8 cellular contexts compared by ENCODE assay signal in the genomic region with DNA sequence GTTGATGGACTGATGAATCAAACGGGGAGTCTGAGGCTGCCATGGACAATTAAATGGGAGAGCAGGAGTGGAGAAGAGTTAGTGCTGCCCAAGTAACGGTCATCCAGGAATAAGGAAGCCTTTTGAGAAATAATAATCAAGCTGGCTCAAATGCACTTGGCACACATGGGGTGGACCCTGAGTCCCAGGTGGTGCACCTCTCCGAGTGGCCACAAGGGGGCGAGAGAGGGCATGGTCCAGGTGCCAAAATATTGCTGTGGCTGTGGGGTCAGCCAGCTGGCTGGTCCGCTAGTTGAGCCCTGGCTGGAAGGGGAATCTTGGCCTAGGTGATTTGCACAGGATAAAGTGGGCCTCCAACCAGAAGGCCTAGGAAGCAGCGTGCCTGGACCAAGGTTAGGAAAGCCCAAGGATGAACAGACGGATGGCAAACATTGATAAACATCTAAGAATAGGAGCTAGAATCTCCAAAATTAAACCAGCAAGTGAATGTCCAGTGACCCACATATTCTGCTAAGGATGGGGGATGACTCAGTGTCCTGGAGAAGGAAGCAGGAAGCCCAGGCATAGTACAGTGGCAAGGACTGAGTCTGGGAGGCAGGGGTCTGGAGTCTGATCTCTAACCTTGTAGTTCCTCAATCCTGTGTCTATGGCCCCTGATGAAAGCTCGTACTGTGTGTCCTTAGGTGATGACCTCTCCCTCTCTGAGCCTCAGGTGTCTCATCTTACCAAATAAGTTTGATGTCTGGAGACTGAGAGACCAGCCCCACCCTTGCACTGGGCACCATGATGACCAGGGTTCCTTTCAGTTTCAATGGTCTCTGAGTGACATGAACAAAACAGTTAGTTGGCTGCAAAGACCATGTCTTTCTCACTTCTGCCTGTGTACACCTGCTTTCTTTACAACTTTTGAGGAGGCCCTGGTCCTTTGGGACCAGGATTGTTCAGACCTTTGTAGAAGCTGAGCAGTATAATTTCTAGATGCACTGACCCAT. TPM values are rescaled to one million over a fixed set of nuclear protein-coding genes. Genes with fewer than 3 reads are reported as not detected.
DNase-seq lines count a peak whose midpoint lies in the region; ATAC-seq and TF ChIP-seq lines count a peak whose summit lies in the region.

No MANE protein-coding gene starts in this region.

- TF ChIP-seq EP300 in esophagus muscularis mucosa (IDR thresholded peaks at IDR 0.05): no peak

- H3K27ac Mint-ChIP-seq in neural progenitor cell: no peak overlapping the region

- no peaks in the 10 kb centered on the region for H3K79me2 ChIP-seq in neural progenitor cell (ENCODE audit: low read depth)

- H2AFZ ChIP-seq in neural progenitor cell (replicated peaks): no peak overlapping the region

- H3K9ac ChIP-seq in neural progenitor cell: no peak overlapping the region

- no peaks in the 10 kb centered on the region for H3K9me3 Mint-ChIP-seq in neural progenitor cell

- H4K20me1 ChIP-seq in neural progenitor cell (ENCODE audit: low read depth): peaks cover 7% of the 10 kb centered on the region

- H3K4me1 ChIP-seq in esophagus muscularis mucosa (peaks cover 3 to 10% (median 7%) of the 10 kb centered on the region in 4 donors), neural progenitor cell (peaks cover 39% of the 10 kb centered on the region), testis (no peaks in the 10 kb centered on the region)

- 41% methylated on average over 8 of the region's 8 CpGs for WGBS in esophagus muscularis mucosa
- 48 to 63% methylated on average over 8 of the region's 8 CpGs for WGBS in testis, 2 donors

- peak; percentile 78 for DNase-seq in Daoy (ENCODE audit: low read depth)
- peak; percentile 8 for DNase-seq in NCI-H345 treated with DMSO at 0.1 percent for 48 hours (lab: John Stamatoyannopoulos, UW; ENCODE audit: unreplicated experiment)
- DNase-seq in activated T-cell treated with anti-CD3 and anti-CD28 coated beads for 1 hour (ENCODE audit: low read depth): peak; percentile 71
- peak; percentile 96 for DNase-seq in esophagus muscularis mucosa (ENCODE audit: extremely low spot score)
- DNase-seq in neural progenitor cell (ENCODE audit: low spot score): peak; percentile 78
- peak; percentile 79 for DNase-seq in testis
- no peak for DNase-seq in KG1 (lab: John Stamatoyannopoulos, UW)

- H3K4me2 ChIP-seq in neural progenitor cell: no peak overlapping the region

- H3K9me3 ChIP-seq in esophagus muscularis mucosa: no peaks in the 10 kb centered on the region
- H3K9me3 ChIP-seq in neural progenitor cell (ENCODE audit: low read depth): no peaks in the 10 kb centered on the region
- no peaks in the 10 kb centered on the region for H3K9me3 ChIP-seq in testis

- peaks cover 27% of the 10 kb centered on the region for H3F3A ChIP-seq in neural progenitor cell (ENCODE audit: low read depth)

- H3K4me1 Mint-ChIP-seq in neural progenitor cell: peaks cover 67% of the 10 kb centered on the region

- TF ChIP-seq POLR2A in esophagus muscularis mucosa (IDR thresholded peaks at IDR 0.05; ENCODE audit: low read depth): no peak
- TF ChIP-seq POLR2A in testis (IDR thresholded peaks at IDR 0.05): no peak

- H3K27me3 ChIP-seq in esophagus muscularis mucosa (no peaks in the 10 kb centered on the region), neural progenitor cell (peaks cover 37% of the 10 kb centered on the region), testis (no peaks in the 10 kb centered on the region)

- H3K4me3 Mint-ChIP-seq in neural progenitor cell: peak overlapping the region; percentile 9

- intact Hi-C loops in esophagus muscularis mucosa (cut with DNase I) (loop anchor here (5.0 kb wide), 2 partner anchors 176 to 274 kb away; no protein-coding TSS in a partner anchor), testis (cut with DNase I; ENCODE audit: low total_unique reads) (loop anchor here (10.0 kb wide), 3 partner anchors 57 to 317 kb away; no protein-coding TSS in a partner anchor)

- peak; percentile 89 to 99 (median 95) for TF ChIP-seq CTCF in esophagus muscularis mucosa (IDR thresholded peaks at IDR 0.05)
- TF ChIP-seq CTCF in neural progenitor cell (IDR thresholded peaks at IDR 0.05): peak; percentile 97
- TF ChIP-seq CTCF in testis (IDR thresholded peaks at IDR 0.05): peak; percentile 80 to 98 (median 85)

- H3K27ac ChIP-seq in esophagus muscularis mucosa (replicated peaks in 1 of 4) (no peak overlapping the region), neural progenitor cell (no peak overlapping the region), testis (no peak overlapping the region)

- H3K36me3 ChIP-seq in esophagus muscularis mucosa: no peaks in the 10 kb centered on the region
- no peaks in the 10 kb centered on the region for H3K36me3 ChIP-seq in neural progenitor cell
- no peaks in the 10 kb centered on the region for H3K36me3 ChIP-seq in testis (ENCODE audit: low read depth, missing control alignments)

- H3K4me3 ChIP-seq in esophagus muscularis mucosa: no peak overlapping the region
- no peak overlapping the region for H3K4me3 ChIP-seq in neural progenitor cell
- H3K4me3 ChIP-seq in testis: no peak overlapping the region

- ATAC-seq in GM21786 (IDR thresholded peaks at IDR 0.05; ENCODE audit: unreplicated experiment): peak; percentile 50

- H3K36me3 Mint-ChIP-seq in neural progenitor cell: no peaks in the 10 kb centered on the region

- H3K27me3 Mint-ChIP-seq in neural progenitor cell (ENCODE audit: insufficient read depth, low read depth): peaks cover 13% of the 10 kb centered on the region

RNA-seq across cellular contexts. Expression of a gene that starts 19.2 kb away (rescaled TPM):
- total RNA-seq in Daoy (2014; rRNA removed; shearing (Covaris generic)): 27.0 and 27.4 TPM in 2 replicates
- 10 to 100 TPM; 16.6 to 21.2 (median 21.0) TPM for total RNA-seq in esophagus muscularis mucosa
- 1.1 and 4.1 TPM in 2 replicates for total RNA-seq in neural progenitor cell (ENCODE audit: low replicate concordance)
- 10 to 100 TPM; 21.2 to 22.3 TPM for total RNA-seq in testis
- 8.6 TPM for polyA plus RNA-seq in testis (ENCODE audit: insufficient read depth, low read depth, low replicate concordance)
